Comparison of ENCODE assay signal across 8 cellular contexts in the genomic region with DNA sequence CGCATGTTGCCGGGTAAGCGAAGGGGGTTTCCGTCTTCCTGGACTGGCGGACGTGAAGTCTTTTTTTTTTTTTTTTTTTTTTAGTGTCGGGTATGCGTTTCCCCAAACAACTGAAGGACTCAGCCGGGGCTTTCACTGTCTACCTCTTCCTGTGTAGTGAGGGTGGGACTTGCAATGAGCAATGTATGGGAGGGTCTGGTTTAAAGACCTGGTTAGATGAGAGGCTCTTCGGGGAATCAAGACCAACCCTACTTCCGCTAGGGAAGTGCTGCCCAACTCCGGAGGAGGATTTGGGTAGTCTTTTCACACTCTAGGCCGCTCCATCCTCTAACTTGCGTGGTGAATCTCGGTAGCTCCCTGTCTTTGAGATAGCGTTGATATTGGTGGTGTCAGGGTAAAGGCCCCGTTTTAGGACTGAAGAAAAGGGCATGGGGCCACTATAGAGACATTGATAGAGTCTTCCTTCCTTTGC. TPM values are rescaled to one million over a fixed set of nuclear protein-coding genes. Genes with fewer than 3 reads are reported as not detected.
A peak's percentile ranks its signal among the peaks of the same experiment; 100 is the strongest.
DNase-seq lines count a peak whose midpoint lies in the region; ATAC-seq and TF ChIP-seq lines count a peak whose summit lies in the region.

No MANE protein-coding gene starts in this region.

- CTCF ChIA-PET in CD8-positive, alpha-beta memory T cell (lab: Charles Lee): interaction anchor here (1.2 to 2.5 kb wide), 13 partner anchors 8 to 495 kb away, joined by 3 to 11 read pairs (median 5); partner anchors contain the start of genes FMO4 and VAMP4
- CTCF ChIA-PET in PC-9 (lab: Charles Lee): interaction anchor here (0.6 kb wide), 1 partner anchor 45 kb away, joined by 3 read pairs; no protein-coding TSS in a partner anchor

- peak overlapping the region; percentile 92 for H2AFZ ChIP-seq in PC-9

- TF ChIP-seq CTCF in PC-9 (conservative IDR thresholded peaks at IDR 0.05) (no peak), fibroblast of villous mesenchyme (IDR thresholded peaks at IDR 0.05; ENCODE audit: insufficient read depth, low read depth, low read length) (no peak), neutrophil (IDR thresholded peaks at IDR 0.05) (no peak), tibial nerve (IDR thresholded peaks at IDR 0.05) (no peak)

- BruUV-seq in PC-9 (replicated peaks; lab: Mats Ljungman, UMichigan): no TSS peak

- peak overlapping the region; percentile 95 to 100 (median 98) for H3K27ac Mint-ChIP-seq in CD8-positive, alpha-beta memory T cell
- H3K27ac Mint-ChIP-seq in activated T-helper 2 cell treated with anti-CD3 and anti-CD28 coated beads, Interferon-gamma antibody, Interleukin-2, Interleukin-4, amounts not matched to agents 10 μg/mL and 5 μg/mL and 100 μg/mL, durations not matched to agents 14 hours and 24 hours and 36 hours: peak overlapping the region; percentile 91

- TF ChIP-seq EP300 in tibial nerve (IDR thresholded peaks at IDR 0.05): no peak

- peaks cover 57% of the 10 kb centered on the region for H3K79me2 ChIP-seq in PC-9 (ENCODE audit: low read depth)

- WGBS in tibial nerve, 2 donors: 0 to 1% methylated on average over 17 of the region's 17 CpGs

- peak overlapping the region; percentile 89 for H3K4me2 ChIP-seq in PC-9

- peaks cover 0 to 36% (median 8%) of the 10 kb centered on the region in 3 donors for H3K36me3 Mint-ChIP-seq in CD8-positive, alpha-beta memory T cell
- peaks cover 34% of the 10 kb centered on the region for H3K36me3 Mint-ChIP-seq in activated T-helper 2 cell treated with anti-CD3 and anti-CD28 coated beads, Interferon-gamma antibody, Interleukin-2, Interleukin-4, amounts not matched to agents 10 μg/mL and 5 μg/mL and 100 μg/mL, durations not matched to agents 14 hours and 24 hours and 36 hours (ENCODE audit: low read depth)

- no peaks in the 10 kb centered on the region for H3K27me3 ChIP-seq in CD8-positive, alpha-beta memory T cell (ENCODE audit: insufficient read depth, low read length, poor library complexity, severe bottlenecking)
- no peaks in the 10 kb centered on the region for H3K27me3 ChIP-seq in PC-9 (ENCODE audit: insufficient read depth, low read depth)
- H3K27me3 ChIP-seq in neutrophil: no peaks in the 10 kb centered on the region
- H3K27me3 ChIP-seq in tibial nerve: no peaks in the 10 kb centered on the region

- peak overlapping the region; percentile 100 for H3K27ac ChIP-seq in CD8-positive, alpha-beta memory T cell (ENCODE audit: low read depth, low read length)
- H3K27ac ChIP-seq in PC-9 (peak overlapping the region; percentile 95), neutrophil (peak overlapping the region; percentile 98), tibial nerve (peak overlapping the region; percentile 97 to 100 (median 98))

- ATAC-seq in GM19372 (IDR thresholded peaks at IDR 0.05; ENCODE audit: low read depth, unreplicated experiment): peak; percentile 31
- ATAC-seq in HG03460 (IDR thresholded peaks at IDR 0.05; ENCODE audit: unreplicated experiment): peak; percentile 39

- H3K4me3 ChIP-seq in CD8-positive, alpha-beta memory T cell (ENCODE audit: low read length): peak overlapping the region; percentile 98
- H3K4me3 ChIP-seq in PC-9: peak overlapping the region; percentile 96
- peak overlapping the region; percentile 99 for H3K4me3 ChIP-seq in fibroblast of villous mesenchyme (ENCODE audit: low read depth, low read length)
- peak overlapping the region; percentile 62 to 98 for H3K4me3 ChIP-seq in neutrophil (ENCODE audit: low read depth in 1 of 2, low read length in 1 of 2)
- peak overlapping the region; percentile 57 to 98 (median 86) for H3K4me3 ChIP-seq in tibial nerve

- intact Hi-C loops in PC-9 (cut with micrococcal nuclease; ENCODE audit: unreplicated experiment): loop anchor here (10.0 kb wide), 2 partner anchors 101 to 171 kb away; partner anchors contain the start of gene FMO4
- intact Hi-C loops in activated T-helper 2 cell treated with anti-CD3 and anti-CD28 coated beads, Interferon-gamma antibody, Interleukin-2, Interleukin-4, amounts not matched to agents 10 μg/mL and 5 μg/mL and 100 μg/mL, durations not matched to agents 14 hours and 24 hours and 36 hours (cut with micrococcal nuclease): loop anchor here (2.0 to 5.0 kb wide), 4 partner anchors 15 to 1046 kb away; partner anchors contain the start of genes FMO4 and SUCO

- H3K4me1 Mint-ChIP-seq in CD8-positive, alpha-beta memory T cell: peaks cover 51 to 58% (median 54%) of the 10 kb centered on the region in 3 donors
- peaks cover 42% of the 10 kb centered on the region for H3K4me1 Mint-ChIP-seq in activated T-helper 2 cell treated with anti-CD3 and anti-CD28 coated beads, Interferon-gamma antibody, Interleukin-2, Interleukin-4, amounts not matched to agents 10 μg/mL and 5 μg/mL and 100 μg/mL, durations not matched to agents 14 hours and 24 hours and 36 hours (ENCODE audit: low read depth)

- H3K9me3 Mint-ChIP-seq in CD8-positive, alpha-beta memory T cell: peaks cover 0 to 3% (median 0%) of the 10 kb centered on the region in 5 donors
- H3K9me3 Mint-ChIP-seq in activated T-helper 2 cell treated with anti-CD3 and anti-CD28 coated beads, Interferon-gamma antibody, Interleukin-2, Interleukin-4, amounts not matched to agents 10 μg/mL and 5 μg/mL and 100 μg/mL, durations not matched to agents 14 hours and 24 hours and 36 hours: no peaks in the 10 kb centered on the region

- peaks cover 55% of the 10 kb centered on the region for H3K4me1 ChIP-seq in CD8-positive, alpha-beta memory T cell (ENCODE audit: insufficient read depth, low read length)
- H3K4me1 ChIP-seq in PC-9 (replicated peaks; ENCODE audit: insufficient read depth) (peaks cover 18% of the 10 kb centered on the region), neutrophil (ENCODE audit: control insufficient read depth in 1 of 2, insufficient read depth in 1 of 2, low read depth in 1 of 2, low read length in 1 of 2) (peaks cover 26 to 27% of the 10 kb centered on the region in 2 experiments), tibial nerve (peaks cover 0 to 52% (median 20%) of the 10 kb centered on the region in 4 donors)

- peaks cover 49% of the 10 kb centered on the region for H4K20me1 ChIP-seq in PC-9 (ENCODE audit: insufficient read depth)

- H3K27me3 Mint-ChIP-seq in CD8-positive, alpha-beta memory T cell: peaks cover 0 to 6% of the 10 kb centered on the region in 2 donors
- no peaks in the 10 kb centered on the region for H3K27me3 Mint-ChIP-seq in activated T-helper 2 cell treated with anti-CD3 and anti-CD28 coated beads, Interferon-gamma antibody, Interleukin-2, Interleukin-4, amounts not matched to agents 10 μg/mL and 5 μg/mL and 100 μg/mL, durations not matched to agents 14 hours and 24 hours and 36 hours (ENCODE audit: low read depth)

- peaks cover under 1% of the 10 kb centered on the region for H3K36me3 ChIP-seq in CD8-positive, alpha-beta memory T cell (ENCODE audit: insufficient read depth, low read length)
- H3K36me3 ChIP-seq in PC-9 (ENCODE audit: low read depth) (peaks cover 20% of the 10 kb centered on the region; the same call in 1 of the 2 replicates), neutrophil (no peaks in the 10 kb centered on the region), tibial nerve (peaks cover 0 to 4% (median 0%) of the 10 kb centered on the region in 3 donors)

- DNase-seq in CD8-positive, alpha-beta memory T cell: peak; percentile 76 to 93 (median 87)
- DNase-seq in PC-9: peak; percentile 31 to 59
- peak; percentile 69 for DNase-seq in activated T-helper 2 cell treated with anti-CD3 and anti-CD28 coated beads, Interferon-gamma antibody, Interleukin-2, Interleukin-4, amounts not matched to agents 10 μg/mL and 5 μg/mL and 100 μg/mL, durations not matched to agents 14 hours and 24 hours and 36 hours (ENCODE audit: low spot score)
- DNase-seq in fibroblast of villous mesenchyme (ENCODE audit: low read depth): peak; percentile 84
- peak in 1 of 2 donors; percentile 40 for DNase-seq in tibial nerve (ENCODE audit: low spot score in 2 of 2)

- no peaks in the 10 kb centered on the region for H3K9me2 ChIP-seq in PC-9 (ENCODE audit: insufficient read depth)

- H3F3A ChIP-seq in PC-9 (ENCODE audit: insufficient read depth, low read depth): no peaks in the 10 kb centered on the region

- H3K4me3 Mint-ChIP-seq in CD8-positive, alpha-beta memory T cell: peak overlapping the region; percentile 88 to 99 (median 93)
- peak overlapping the region; percentile 93 for H3K4me3 Mint-ChIP-seq in activated T-helper 2 cell treated with anti-CD3 and anti-CD28 coated beads, Interferon-gamma antibody, Interleukin-2, Interleukin-4, amounts not matched to agents 10 μg/mL and 5 μg/mL and 100 μg/mL, durations not matched to agents 14 hours and 24 hours and 36 hours (ENCODE audit: low read depth)

- POLR2A ChIA-PET in CD8-positive, alpha-beta memory T cell (lab: Charles Lee): interaction anchor here (0.6 to 1.3 kb wide), 2 partner anchors 15 to 295 kb away, joined by 3 to 4 read pairs; partner anchors contain the start of gene METTL13
- POLR2A ChIA-PET in PC-9 (lab: Charles Lee; ENCODE audit: unreplicated experiment): interaction anchor here (0.5 kb wide), 1 partner anchor 1407 kb away, joined by 6 read pairs; no protein-coding TSS in a partner anchor

- TF ChIP-seq POLR2A in tibial nerve (IDR thresholded peaks at IDR 0.05): no peak

- no peaks in the 10 kb centered on the region for H3K9me3 ChIP-seq in CD8-positive, alpha-beta memory T cell (ENCODE audit: low read length)
- H3K9me3 ChIP-seq in PC-9 (ENCODE audit: insufficient read depth, low read depth) (no peaks in the 10 kb centered on the region), neutrophil (no peaks in the 10 kb centered on the region), tibial nerve (no peaks in the 10 kb centered on the region)

RNA-seq across cellular contexts. Expression of gene PRRC2C, which starts 0.8 kb away (rescaled TPM):
- 100 to 1,000 TPM; 262 to 275 TPM for total RNA-seq in CD8-positive, alpha-beta memory T cell
- 106 TPM for polyA plus RNA-seq in CD8-positive, alpha-beta memory T cell
- 99.2 and 136 TPM in 2 replicates for total RNA-seq in PC-9 (2021)
- total RNA-seq in activated T-helper 2 cell treated with anti-CD3 and anti-CD28 coated beads, Interferon-gamma antibody, Interleukin-2, Interleukin-4, amounts not matched to agents 10 μg/mL and 5 μg/mL and 100 μg/mL, durations not matched to agents 14 hours and 24 hours and 36 hours: 269 and 286 TPM in 2 replicates
- total RNA-seq in fibroblast of villous mesenchyme: 47.4 and 51.8 TPM in 2 replicates
- total RNA-seq in tibial nerve: 10 to 100 TPM; 69.8 to 91.6 (median 80.2) TPM
